31 cellular contexts compared by ENCODE assay signal in the genomic region with DNA sequence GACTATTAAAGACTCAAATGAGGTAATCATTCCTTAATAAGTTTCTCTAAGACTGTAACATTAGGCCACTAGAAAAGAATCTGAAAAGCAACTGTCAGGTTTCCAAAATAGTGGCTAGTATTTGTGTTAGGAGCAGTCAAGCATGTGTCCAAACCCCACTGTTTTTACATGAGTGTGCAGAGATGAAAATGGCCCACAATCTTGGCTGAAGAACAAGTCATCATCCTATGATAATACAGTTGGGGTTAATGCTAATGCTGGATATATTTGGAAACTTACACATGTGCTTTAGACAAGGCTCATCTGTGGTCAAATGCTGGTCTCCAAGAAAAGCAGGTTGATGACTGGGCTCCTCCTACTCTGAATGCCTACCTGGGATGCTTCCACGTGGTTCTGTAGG.
"Had no signal": no experiment of that assay in that cellular context is flagged by ENCODE, and none has a peak within 500 bp of the region (broad histone marks: within the 10 kb centered on the region; RNA-seq: fewer than 3 reads in every experiment).

No MANE protein-coding gene starts in this region.

- H3K36me3 ChIP-seq: ascending aorta, esophagus muscularis mucosa, gastrocnemius medialis, lower lobe of right lung, transverse colon, uterus, WERI-Rb-1 had no signal

- H3K4me2 ChIP-seq: hepatocyte had no signal

- H3K27ac ChIP-seq: ascending aorta, esophagus muscularis mucosa, gastrocnemius medialis, hepatocyte, lower lobe of right lung, testis, transverse colon, uterus, WERI-Rb-1 had no signal

- H3K36me3 Mint-ChIP-seq: activated CD4-positive, alpha-beta memory T cell treated with anti-CD3 and anti-CD28 coated beads for 36 hours; activated naive CD8-positive, alpha-beta T cell treated with anti-CD3 and anti-CD28 coated beads, Interleukin-2, amount 10 ng/mL, durations not matched to agents 7 days and 5 days; natural killer cell treated with Interleukin-12 subunit alpha and Interleukin-12 subunit beta and Interleukin-15 and Interleukin-18, amount 100 ng/mL, for 72 hours had no signal

- H3K27ac Mint-ChIP-seq: activated CD4-positive, alpha-beta memory T cell treated with anti-CD3 and anti-CD28 coated beads for 36 hours; activated CD4-positive, alpha-beta T cell treated with anti-CD3 and anti-CD28 coated beads, Interleukin-2, amount 10 ng/mL, durations not matched to agents 24 days and 14 days; activated naive CD4-positive, alpha-beta T cell treated with anti-CD3 and anti-CD28 coated beads for 36 hours; activated naive CD8-positive, alpha-beta T cell treated with anti-CD3 and anti-CD28 coated beads, Interleukin-2, amount 10 ng/mL, durations not matched to agents 7 days and 5 days; activated T-helper 1 cell treated with anti-CD3 and anti-CD28 coated beads, Interleukin-12 subunit alpha, Interleukin-12 subunit beta, Interleukin-2, Interleukin-4 antibody, amounts not matched to agents 30 ng/mL and 10 ng/mL and 1 ng/mL, durations not matched to agents 14 hours and 24 hours and 36 hours; natural killer cell treated with Interleukin-12 subunit alpha and Interleukin-12 subunit beta and Interleukin-15 and Interleukin-18, amount 100 ng/mL, for 72 hours; T-helper 17 cell had no signal

- H3K4me1 ChIP-seq: ascending aorta, lower lobe of right lung, testis, transverse colon, uterus had no signal

- H2AFZ ChIP-seq: hepatocyte had no signal

- DNase-seq: activated CD4-positive, alpha-beta memory T cell treated with anti-CD3 and anti-CD28 coated beads for 36 hours; activated CD4-positive, alpha-beta T cell treated with anti-CD3 and anti-CD28 coated beads, Interleukin-2, amount 10 ng/mL, durations not matched to agents 24 days and 14 days; activated CD4-positive, CD25-positive, alpha-beta regulatory T cell treated with anti-CD3 and anti-CD28 coated beads, Interleukin-2, amount 50 U/mL, for 72 hours; activated CD8-positive, alpha-beta memory T cell treated with anti-CD3 and anti-CD28 coated beads, Interleukin-2, amount 50 U/mL, for 4 hours; activated effector memory CD4-positive, alpha-beta T cell treated with anti-CD3 and anti-CD28 coated beads, Interleukin-2, amount 50 U/mL, for 16 hours; activated naive CD4-positive, alpha-beta T cell treated with anti-CD3 and anti-CD28 coated beads for 36 hours; activated naive CD8-positive, alpha-beta T cell treated with anti-CD3 and anti-CD28 coated beads, Interleukin-2, amount 10 ng/mL, durations not matched to agents 7 days and 5 days; activated T-cell treated with anti-CD3 and anti-CD28 coated beads, Interleukin-2, amount 50 U/mL, for 1 hour; dermis blood vessel endothelial cell; effector CD4-positive, alpha-beta T cell; gastrocnemius medialis; kidney; lower lobe of right lung; mesenchymal stem cell; right cardiac atrium; stimulated activated CD4-positive, alpha-beta T cell treated with anti-CD3 and anti-CD28 coated beads, Interleukin-2, amount 100 ng/mL, for 48 hours; stimulated activated naive CD4-positive, alpha-beta T cell treated with Interleukin-2 at 50 U/mL for 16 hours; T-helper 17 cell; T1000; testis; transverse colon; uterus; WERI-Rb-1 had no signal

- H3K9me3 Mint-ChIP-seq: activated CD4-positive, alpha-beta memory T cell treated with anti-CD3 and anti-CD28 coated beads for 36 hours; activated CD4-positive, alpha-beta T cell treated with anti-CD3 and anti-CD28 coated beads, Interleukin-2, amount 10 ng/mL, durations not matched to agents 24 days and 14 days; activated naive CD4-positive, alpha-beta T cell treated with anti-CD3 and anti-CD28 coated beads for 36 hours; activated naive CD8-positive, alpha-beta T cell treated with anti-CD3 and anti-CD28 coated beads, Interleukin-2, amount 10 ng/mL, durations not matched to agents 7 days and 5 days; activated T-helper 1 cell treated with anti-CD3 and anti-CD28 coated beads, Interleukin-12 subunit alpha, Interleukin-12 subunit beta, Interleukin-2, Interleukin-4 antibody, amounts not matched to agents 30 ng/mL and 10 ng/mL and 1 ng/mL, durations not matched to agents 14 hours and 24 hours and 36 hours; natural killer cell treated with Interleukin-12 subunit alpha and Interleukin-12 subunit beta and Interleukin-15 and Interleukin-18, amount 100 ng/mL, for 72 hours had no signal

- FAIRE-seq: bronchial epithelial cell, colon, kidney had no signal

- H3K79me2 ChIP-seq: hepatocyte had no signal

- H3K4me3 ChIP-seq: ascending aorta, esophagus muscularis mucosa, gastrocnemius medialis, hepatocyte, lower lobe of right lung, testis, transverse colon, uterus had no signal

- ATAC-seq: gastrocnemius medialis; left lobe of liver; lower lobe of right lung; natural killer cell treated with Interleukin-12 subunit alpha and Interleukin-12 subunit beta and Interleukin-15 and Interleukin-18, amount 100 ng/mL, for 72 hours; T-helper 17 cell had no signal

- H3K4me3 Mint-ChIP-seq: activated CD4-positive, alpha-beta memory T cell treated with anti-CD3 and anti-CD28 coated beads for 36 hours; activated CD4-positive, alpha-beta T cell treated with anti-CD3 and anti-CD28 coated beads, Interleukin-2, amount 10 ng/mL, durations not matched to agents 24 days and 14 days; activated naive CD4-positive, alpha-beta T cell treated with anti-CD3 and anti-CD28 coated beads for 36 hours; activated naive CD8-positive, alpha-beta T cell treated with anti-CD3 and anti-CD28 coated beads, Interleukin-2, amount 10 ng/mL, durations not matched to agents 7 days and 5 days; activated T-helper 1 cell treated with anti-CD3 and anti-CD28 coated beads, Interleukin-12 subunit alpha, Interleukin-12 subunit beta, Interleukin-2, Interleukin-4 antibody, amounts not matched to agents 30 ng/mL and 10 ng/mL and 1 ng/mL, durations not matched to agents 14 hours and 24 hours and 36 hours; natural killer cell treated with Interleukin-12 subunit alpha and Interleukin-12 subunit beta and Interleukin-15 and Interleukin-18, amount 100 ng/mL, for 72 hours; T-helper 17 cell had no signal

- H3K4me1 Mint-ChIP-seq: activated CD4-positive, alpha-beta T cell treated with anti-CD3 and anti-CD28 coated beads, Interleukin-2, amount 10 ng/mL, durations not matched to agents 24 days and 14 days; activated naive CD8-positive, alpha-beta T cell treated with anti-CD3 and anti-CD28 coated beads, Interleukin-2, amount 10 ng/mL, durations not matched to agents 7 days and 5 days; T-helper 17 cell had no signal

- H3K9me3 ChIP-seq: ascending aorta, esophagus muscularis mucosa, gastrocnemius medialis, lower lobe of right lung, testis, transverse colon, uterus had no signal

- H3K27me3 ChIP-seq: ascending aorta, esophagus muscularis mucosa, gastrocnemius medialis, hepatocyte, testis, transverse colon, uterus had no signal
